8 cellular contexts compared by ENCODE assay signal in genomic region chr21:34865922-34866271, GRCh38.
DNase-seq lines count a peak whose midpoint lies in the region; ATAC-seq, FAIRE-seq and TF ChIP-seq lines count a peak whose summit lies in the region.

No MANE protein-coding gene starts in this region.

- no peak for TF ChIP-seq CTCF in GM13976 (IDR thresholded peaks at IDR 0.05; ENCODE audit: borderline replicate concordance, control extremely low read depth, extremely low read depth, insufficient read depth, missing control alignments)

- no peaks in the 10 kb centered on the region for H3K27me3 Mint-ChIP-seq in IgD-negative memory B cell
- H3K27me3 Mint-ChIP-seq in activated naive CD4-positive, alpha-beta T cell treated with anti-CD3 and anti-CD28 coated beads, Interleukin-2, amount 50 U/mL, for 24 hours, result no peaks in the 10 kb centered on the region

- peak overlapping the region in 3 of 4 donors; percentile 2 to 80 (median 44) for H3K4me3 Mint-ChIP-seq in IgD-negative memory B cell
- peak overlapping the region; percentile 45 for H3K4me3 Mint-ChIP-seq in activated naive CD4-positive, alpha-beta T cell treated with anti-CD3 and anti-CD28 coated beads, Interleukin-2, amount 50 U/mL, for 24 hours

- peak; percentile 88 for ATAC-seq in GM21786 (IDR thresholded peaks at IDR 0.05; ENCODE audit: unreplicated experiment)

- H3K36me3 Mint-ChIP-seq in IgD-negative memory B cell, result peaks cover 10% of the 10 kb centered on the region
- peaks cover 14% of the 10 kb centered on the region for H3K36me3 Mint-ChIP-seq in activated naive CD4-positive, alpha-beta T cell treated with anti-CD3 and anti-CD28 coated beads, Interleukin-2, amount 50 U/mL, for 24 hours

- no peaks in the 10 kb centered on the region for H3K9me3 Mint-ChIP-seq in IgD-negative memory B cell
- H3K9me3 Mint-ChIP-seq in activated naive CD4-positive, alpha-beta T cell treated with anti-CD3 and anti-CD28 coated beads, Interleukin-2, amount 50 U/mL, for 24 hours, result no peaks in the 10 kb centered on the region

- in situ Hi-C loops in GM13976 (cut with MboI; ENCODE audit: low sequenced_read_pairs, unreplicated experiment), result no loop called here

- peak; percentile 75 for DNase-seq in GM13976 (ENCODE audit: low spot score)
- DNase-seq in stimulated activated CD4-positive, alpha-beta T cell treated with anti-CD3 and anti-CD28 coated beads, Interleukin-1b, Interleukin-23, amount 100 ng/mL, for 48 hours, result peak; percentile 57
- DNase-seq in urothelium cell line (ENCODE audit: low spot score), result no peak
- no peak for DNase-seq in OCI-M2 (lab: John Stamatoyannopoulos, UW; ENCODE audit: unreplicated experiment)
- no peak for DNase-seq in RCC 7860 (ENCODE audit: low spot score)

- H3K4me1 Mint-ChIP-seq in IgD-negative memory B cell, result peaks cover 12 to 24% (median 16%) of the 10 kb centered on the region in 3 donors
- H3K4me1 Mint-ChIP-seq in activated naive CD4-positive, alpha-beta T cell treated with anti-CD3 and anti-CD28 coated beads, Interleukin-2, amount 50 U/mL, for 24 hours, result peaks cover 63% of the 10 kb centered on the region

- no peak for FAIRE-seq in urothelium cell line (lab: Jason Lieb, UNC)
- no peak for FAIRE-seq in RCC 7860 (lab: Jason Lieb, UNC)

- H3K27ac Mint-ChIP-seq in IgD-negative memory B cell, result peak overlapping the region; percentile 1 to 65 (median 13)
- H3K27ac Mint-ChIP-seq in activated naive CD4-positive, alpha-beta T cell treated with anti-CD3 and anti-CD28 coated beads, Interleukin-2, amount 50 U/mL, for 24 hours, result peak overlapping the region; percentile 75

Comparison
In these comparisons a context has a peak if more than half of its experiments do, and no peak if none do; other contexts are left out.
1. DNase-seq: peak in GM13976 (single experiment) and stimulated activated CD4-positive, alpha-beta T cell treated with anti-CD3 and anti-CD28 coated beads, Interleukin-1b, Interleukin-23, amount 100 ng/mL, for 48 hours (single experiment); none in urothelium cell line (single experiment), OCI-M2 (single experiment) and RCC 7860 (single experiment).